Comparison of ENCODE assay signal across 8 cellular contexts in genomic region chr3:49671291-49672288, GRCh38.
DNase-seq lines count a peak whose midpoint lies in the region; ATAC-seq and TF ChIP-seq lines count a peak whose summit lies in the region.

No MANE protein-coding gene starts in this region.

- H3K27me3 ChIP-seq in RWPE2 (ENCODE audit: insufficient read depth, poor library complexity, severe bottlenecking) = no peaks in the 10 kb centered on the region

- ATAC-seq in RWPE2 (ENCODE audit: low read depth) = peak; percentile 30
- no peak for ATAC-seq in GM21619 (IDR thresholded peaks at IDR 0.05; ENCODE audit: unreplicated experiment)
- no peak for ATAC-seq in GM21526 (IDR thresholded peaks at IDR 0.05; ENCODE audit: low FRiP score, unreplicated experiment)

- H3K36me3 ChIP-seq in RWPE2 (ENCODE audit: low read depth) = peaks cover 16% of the 10 kb centered on the region

- H3K4me1 ChIP-seq in RWPE2 (ENCODE audit: insufficient read depth, poor library complexity, severe bottlenecking) = peaks cover 16% of the 10 kb centered on the region

- H3K4me3 ChIP-seq in GM12864 (ENCODE audit: low read depth, low read length) = no peak overlapping the region
- no peak overlapping the region for H3K4me3 ChIP-seq in RWPE2 (ENCODE audit: severe bottlenecking)

- H3K9me3 ChIP-seq in RWPE2 (ENCODE audit: severe bottlenecking) = no peaks in the 10 kb centered on the region

- DNase-seq in GM12864 (ENCODE audit: low read depth) (no peak), RWPE2 (ENCODE audit: low spot score) (no peak), amniotic epithelial cell (ENCODE audit: low read depth) (peak; percentile 48), iPS DF 4.7 (ENCODE audit: extremely low read depth, low spot score) (peak; percentile 79), NCI-H774 (lab: John Stamatoyannopoulos, UW) (no peak)
- peak; percentile 63 to 68 for DNase-seq in stimulated activated CD4-positive, alpha-beta T cell treated with anti-CD3 and anti-CD28 coated beads, Interleukin-1b, Interleukin-23, amount 100 ng/mL, for 4 hours (ENCODE audit: low read depth in 2 of 2)

- H3K27ac ChIP-seq in RWPE2 (ENCODE audit: poor library complexity, severe bottlenecking) = peak overlapping the region; percentile 79

- peak; percentile 91 for TF ChIP-seq CTCF in GM12864 (IDR thresholded peaks at IDR 0.05; ENCODE audit: low read depth, low read length, missing control alignments)
- peak; percentile 88 for TF ChIP-seq CTCF in RWPE2 (IDR thresholded peaks at IDR 0.05; ENCODE audit: poor library complexity, severe bottlenecking)

Comparison
In these comparisons a context has a peak if more than half of its experiments do, and no peak if none do; other contexts are left out.
1. DNase-seq: peak in amniotic epithelial cell (single experiment), iPS DF 4.7 (single experiment) and stimulated activated CD4-positive, alpha-beta T cell treated with anti-CD3 and anti-CD28 coated beads, Interleukin-1b, Interleukin-23, amount 100 ng/mL, for 4 hours (2 of 2); none in GM12864 (single experiment), RWPE2 (single experiment) and NCI-H774 (single experiment).